Comparison of ENCODE assay signal across 8 cellular contexts in the genomic region with DNA sequence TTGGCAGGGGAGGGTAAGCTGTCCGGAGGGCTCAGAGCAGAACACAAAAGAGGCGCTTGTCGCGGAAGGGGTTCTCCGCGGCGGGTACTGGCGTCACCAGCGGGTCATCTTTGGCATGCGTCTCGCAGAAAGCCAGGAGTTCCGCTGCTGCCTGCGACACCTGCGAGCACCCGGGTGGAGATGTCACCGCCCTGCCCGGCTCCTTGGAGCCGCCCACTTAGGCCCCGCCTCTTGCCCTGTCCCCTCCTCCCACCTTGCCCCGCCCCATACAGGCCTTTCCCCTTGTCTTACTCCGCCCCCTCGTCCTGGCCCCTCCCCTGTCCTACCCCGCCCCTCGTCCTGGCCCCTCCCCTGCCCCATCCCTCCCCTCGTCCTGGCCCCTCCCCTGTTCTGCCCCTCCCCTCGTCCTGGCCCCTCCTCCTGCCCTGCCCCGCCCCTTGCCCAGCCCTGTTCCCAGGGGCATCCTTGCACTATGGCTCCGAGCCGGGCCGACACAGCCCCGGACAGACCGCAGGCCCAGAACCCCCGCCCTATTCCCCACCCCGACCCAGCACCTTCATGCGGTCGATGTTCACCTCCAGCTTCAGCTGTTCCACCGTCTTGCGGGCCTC. TPM values are rescaled to one million over a fixed set of nuclear protein-coding genes. Genes with fewer than 3 reads are reported as not detected.
DNase-seq lines count a peak whose midpoint lies in the region; ATAC-seq, FAIRE-seq and TF ChIP-seq lines count a peak whose summit lies in the region.

No MANE protein-coding gene starts in this region.

- H3K27me3 ChIP-seq in HUES6 (ENCODE audit: control insufficient read depth, insufficient read depth, low read length): peaks cover 63% of the 10 kb centered on the region
- peaks cover 7% of the 10 kb centered on the region; the same call in 1 of the 2 replicates for H3K27me3 ChIP-seq in SJCRH30
- no peaks in the 10 kb centered on the region for H3K27me3 ChIP-seq in pancreas
- no peaks in the 10 kb centered on the region for H3K27me3 ChIP-seq in tibial artery

- FAIRE-seq in pancreas (lab: Jason Lieb, UNC): no peak

- H3K9ac ChIP-seq in HUES6 (ENCODE audit: low read length): no peak overlapping the region

- peak; percentile 85 to 87 (median 85) for ATAC-seq in pancreas

- no peak overlapping the region for H3K27ac ChIP-seq in HUES6 (ENCODE audit: low read depth, low read length)
- H3K27ac ChIP-seq in SJCRH30: no peak overlapping the region
- H3K27ac ChIP-seq in pancreas: no peak overlapping the region
- peak overlapping the region; percentile 33 to 65 for H3K27ac ChIP-seq in tibial artery

- H3K9me3 ChIP-seq in HUES6 (ENCODE audit: control insufficient read depth, insufficient read depth, low read depth, low read length): no peaks in the 10 kb centered on the region
- no peaks in the 10 kb centered on the region for H3K9me3 ChIP-seq in SJCRH30 (replicated peaks)
- no peaks in the 10 kb centered on the region for H3K9me3 ChIP-seq in pancreas
- H3K9me3 ChIP-seq in tibial artery: no peaks in the 10 kb centered on the region

- DNase-seq in SIG-M5 treated with dmso at 0.1 percent for 504 hours (lab: John Stamatoyannopoulos, UW; ENCODE audit: unreplicated experiment) (peak; percentile 71), SIG-M5 (lab: John Stamatoyannopoulos, UW) (no peak), SJCRH30 (peak; percentile 60 to 66), glutamatergic neuron (peak; percentile 94), pancreas (peak; percentile 84 to 97 (median 90)), tibial artery (peak; percentile 75 to 93)
- DNase-seq in activated naive CD4-positive, alpha-beta T cell treated with anti-CD3 and anti-CD28 coated beads, Interleukin-2, amount 10 ng/mL, durations not matched to agents 7 days and 5 days: peak; percentile 97

- H3K36me3 Mint-ChIP-seq in activated naive CD4-positive, alpha-beta T cell treated with anti-CD3 and anti-CD28 coated beads, Interleukin-2, amount 10 ng/mL, durations not matched to agents 7 days and 5 days: no peaks in the 10 kb centered on the region
- no peaks in the 10 kb centered on the region for H3K36me3 Mint-ChIP-seq in glutamatergic neuron (ENCODE audit: unreplicated experiment)

- CTCF ChIA-PET in activated naive CD4-positive, alpha-beta T cell treated with anti-CD3 and anti-CD28 coated beads, Interleukin-2, amount 10 ng/mL, durations not matched to agents 7 days and 5 days (lab: Charles Lee): interaction anchor here (1.0 to 1.3 kb wide), 2 partner anchors 14 to 20 kb away, joined by 4 read pairs; no protein-coding TSS in a partner anchor

- H3K27ac Mint-ChIP-seq in activated naive CD4-positive, alpha-beta T cell treated with anti-CD3 and anti-CD28 coated beads, Interleukin-2, amount 10 ng/mL, durations not matched to agents 7 days and 5 days: peak overlapping the region; percentile 15
- H3K27ac Mint-ChIP-seq in glutamatergic neuron (ENCODE audit: unreplicated experiment): peak overlapping the region; percentile 91

- H3K36me3 ChIP-seq in HUES6 (ENCODE audit: control insufficient read depth, insufficient read depth, low read length) (no peaks in the 10 kb centered on the region), SJCRH30 (no peaks in the 10 kb centered on the region), pancreas (no peaks in the 10 kb centered on the region), tibial artery (no peaks in the 10 kb centered on the region)

- intact Hi-C loops in pancreas (cut with DNase I): no loop called here
- intact Hi-C loops in tibial artery (cut with DNase I; ENCODE audit: low total_unique reads): no loop called here

- peaks cover 18% of the 10 kb centered on the region for H3K4me1 Mint-ChIP-seq in activated naive CD4-positive, alpha-beta T cell treated with anti-CD3 and anti-CD28 coated beads, Interleukin-2, amount 10 ng/mL, durations not matched to agents 7 days and 5 days
- peaks cover 28% of the 10 kb centered on the region for H3K4me1 Mint-ChIP-seq in glutamatergic neuron (ENCODE audit: low read depth, unreplicated experiment)

- TF ChIP-seq CTCF in glutamatergic neuron (IDR thresholded peaks at IDR 0.05; ENCODE audit: partially characterized antibody, unreplicated experiment) (no peak), pancreas (IDR thresholded peaks at IDR 0.05) (no peak), tibial artery (IDR thresholded peaks at IDR 0.05) (no peak)

- WGBS in pancreas, 2 donors: 2 to 3% methylated on average over 32 to 38 of the region's 38 CpGs

- H3K4me1 ChIP-seq in HUES6 (ENCODE audit: control insufficient read depth, insufficient read depth, low read length) (peaks cover 29% of the 10 kb centered on the region), SJCRH30 (peaks cover 13% of the 10 kb centered on the region), pancreas (peaks cover under 1 to 6% (median 4%) of the 10 kb centered on the region in 3 donors), tibial artery (peaks cover 0 to 37% (median 26%) of the 10 kb centered on the region in 4 donors)

- H3K27me3 Mint-ChIP-seq in activated naive CD4-positive, alpha-beta T cell treated with anti-CD3 and anti-CD28 coated beads, Interleukin-2, amount 10 ng/mL, durations not matched to agents 7 days and 5 days: peaks cover 52% of the 10 kb centered on the region
- peaks cover 10% of the 10 kb centered on the region for H3K27me3 Mint-ChIP-seq in glutamatergic neuron (ENCODE audit: unreplicated experiment)

- H3K4me3 Mint-ChIP-seq in activated naive CD4-positive, alpha-beta T cell treated with anti-CD3 and anti-CD28 coated beads, Interleukin-2, amount 10 ng/mL, durations not matched to agents 7 days and 5 days: peak overlapping the region; percentile 63
- peak overlapping the region; percentile 82 for H3K4me3 Mint-ChIP-seq in glutamatergic neuron (ENCODE audit: unreplicated experiment)

- H3K4me3 ChIP-seq in HUES6 (ENCODE audit: low read depth, low read length) (peak overlapping the region; percentile 69), SJCRH30 (no peak overlapping the region), pancreas (peak overlapping the region in 2 of 4 donors; percentile 10 to 23), tibial artery (peak overlapping the region; percentile 45 to 53)

- H3K9me3 Mint-ChIP-seq in activated naive CD4-positive, alpha-beta T cell treated with anti-CD3 and anti-CD28 coated beads, Interleukin-2, amount 10 ng/mL, durations not matched to agents 7 days and 5 days: no peaks in the 10 kb centered on the region
- peaks cover 10% of the 10 kb centered on the region for H3K9me3 Mint-ChIP-seq in glutamatergic neuron (ENCODE audit: unreplicated experiment)

RNA-seq across cellular contexts. Expression of a gene that starts 1.9 kb away (rescaled TPM):
- total RNA-seq in SJCRH30 (2014; rRNA removed; shearing (Covaris generic)): not detected in 2 replicates
- total RNA-seq in glutamatergic neuron (ENCODE audit: unreplicated experiment) (54.6 TPM), pancreas (not detected)
- not detected for polyA plus RNA-seq in pancreas

RNA-seq across cellular contexts. Expression of a gene that starts 9.3 kb away (rescaled TPM):
- total RNA-seq in SJCRH30 (2014; rRNA removed; shearing (Covaris generic)): not detected in 2 replicates
- 0.27 TPM for total RNA-seq in glutamatergic neuron (ENCODE audit: unreplicated experiment)
- 1 to 10 TPM in 4 of 6 donors, under 1 TPM in 2; 0.56 to 4.6 (median 1.6) TPM for total RNA-seq in pancreas
- polyA plus RNA-seq in pancreas: 1 to 10 TPM; 3.5 TPM

RNA-seq across cellular contexts. Expression of a gene that starts 26.8 kb away (rescaled TPM):
- 2.6 and 2.7 TPM in 2 replicates for total RNA-seq in SJCRH30 (2014; rRNA removed; shearing (Covaris generic))
- 55.1 TPM for total RNA-seq in glutamatergic neuron (ENCODE audit: unreplicated experiment)
- total RNA-seq in pancreas: 1 to 10 TPM in 2 of 6 donors, under 1 TPM in 4; 0.24 to 1.7 (median 0.48) TPM
- 1 to 10 TPM in 1 of 2 donors, under 1 TPM in 1; 0.89 to 1.3 TPM for polyA plus RNA-seq in pancreas

RNA-seq across cellular contexts. Expression of a gene that starts 33.0 kb away (rescaled TPM):
- total RNA-seq in SJCRH30 (2014; rRNA removed; shearing (Covaris generic)): 239 and 247 TPM in 2 replicates
- total RNA-seq in glutamatergic neuron (ENCODE audit: unreplicated experiment) (845 TPM), pancreas (100 to 1,000 TPM in 1 of 6 donors, 10 to 100 TPM in 5; 59.6 to 127 (median 83.3) TPM)
- 10 to 100 TPM; 86.6 to 95.5 TPM for polyA plus RNA-seq in pancreas

Comparison
In these comparisons a context has a peak if more than half of its experiments do, and no peak if none do; other contexts are left out.
1. H3K27ac ChIP-seq: peak in tibial artery (2 of 2); none in HUES6 (single experiment), SJCRH30 (single experiment) and pancreas (0 of 4).
2. RNA of a gene that starts 1.9 kb away (total RNA-seq): 54.6 TPM in glutamatergic neuron (single experiment); not detected in SJCRH30 and not detected in pancreas; every median in the first group is over 10 times any median in the second.
3. RNA of a gene that starts 26.8 kb away (total RNA-seq): 55.1 TPM in glutamatergic neuron (single experiment); 2.6 to 2.7 TPM in SJCRH30 and 0.24 to 1.7 TPM in pancreas; every median in the first group is over 10 times any median in the second.